Comparison of ENCODE assay signal across 10 cellular contexts in the genomic region with DNA sequence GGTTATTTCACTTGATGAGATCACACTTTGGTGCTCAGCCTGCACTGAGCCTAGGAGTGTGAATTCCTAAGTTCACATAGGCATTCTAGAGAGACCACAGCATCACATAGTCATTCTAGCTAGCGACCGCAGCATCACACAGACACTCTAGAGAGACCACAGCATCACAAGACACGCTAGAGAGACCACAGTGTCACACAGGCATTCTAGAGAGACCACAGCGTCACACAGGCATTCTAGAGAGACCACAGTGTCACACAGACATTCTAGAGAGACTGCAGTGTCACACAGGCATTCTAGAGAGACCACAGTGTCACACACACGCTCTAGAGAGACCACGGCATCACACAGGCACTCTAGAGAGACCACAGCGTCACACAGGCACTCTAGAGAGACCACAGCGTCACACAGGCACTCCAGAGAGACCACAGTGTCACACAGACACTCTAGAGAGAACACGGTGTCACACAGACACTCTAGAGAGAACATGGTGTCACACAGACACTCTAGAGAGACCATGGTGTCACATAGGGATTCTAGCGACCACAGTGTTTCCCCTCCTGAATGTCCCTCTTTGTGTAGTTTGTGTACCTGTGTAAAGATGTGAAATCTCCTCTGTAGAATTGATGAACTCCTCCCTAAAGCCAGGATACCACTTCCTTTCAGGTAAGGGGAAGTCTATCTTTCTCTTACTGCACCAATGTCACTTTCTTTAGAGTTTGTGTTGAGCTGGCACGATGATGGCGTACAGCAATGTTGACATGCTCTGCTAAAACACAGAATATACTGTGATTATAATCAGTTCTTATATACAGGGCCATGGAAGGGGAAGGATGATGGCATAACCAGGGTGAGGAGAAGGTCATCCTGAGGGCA.
DNase-seq lines count a peak whose midpoint lies in the region; ATAC-seq, FAIRE-seq and TF ChIP-seq lines count a peak whose summit lies in the region.
"Had no signal": no experiment of that assay in that cellular context is flagged by ENCODE, and none has a peak within 500 bp of the region (broad histone marks: within the 10 kb centered on the region; RNA-seq: fewer than 3 reads in every experiment).

No MANE protein-coding gene starts in this region.

- POLR2A ChIA-PET in GM12878 (lab: Charles Lee) (no interaction called here), PC-3 (lab: Charles Lee; ENCODE audit: unreplicated experiment) (no interaction called here)

- peaks cover 0 to 3% of the 10 kb centered on the region in 2 experiments; a peak in 2 of 4 replicates for H3K36me3 ChIP-seq in GM12878 (ENCODE audit: control insufficient read depth in 2 of 2, insufficient read depth in 2 of 2, low read length in 1 of 2)
- no peaks in the 10 kb centered on the region for H3K36me3 ChIP-seq in PC-3 (ENCODE audit: low read depth, low read length)
- H3K36me3 ChIP-seq: left lung had no signal

- H3K4me3 Mint-ChIP-seq in stimulated activated effector memory CD8-positive, alpha-beta T cell treated with anti-CD3 and anti-CD28 coated beads, Interleukin-12 subunit alpha, Interleukin-12 subunit beta, amount 100 ng/mL, for 72 hours = no peak overlapping the region

- H3K4me3 ChIP-seq in GM12878 (no peak overlapping the region), PC-3 (ENCODE audit: low read length) (no peak overlapping the region)
- H3K4me3 ChIP-seq: left lung had no signal

- CTCF ChIA-PET in GM12878 (lab: Yijun Ruan, JAX) (no interaction called here), PC-3 (lab: Charles Lee) (no interaction called here)

- BruUV-seq in GM12878 (replicated peaks; lab: Mats Ljungman, UMichigan) (no TSS peak), PC-3 (replicated peaks; lab: Mats Ljungman, UMichigan) (no TSS peak)

- RAD21 ChIA-PET in GM12878 (lab: Charles Lee; ENCODE audit: unreplicated experiment) = interaction anchor here (1.0 to 2.6 kb wide), 4 partner anchors 19 to 116 kb away, joined by 3 to 12 read pairs (median 4); no protein-coding TSS in a partner anchor

- H3K4me2 ChIP-seq in GM12878 (ENCODE audit: control insufficient read depth, insufficient read depth) = no peak overlapping the region
- H3K4me2 ChIP-seq in PC-3 (ENCODE audit: low read length) = no peak overlapping the region

- no peaks in the 10 kb centered on the region for H3K9me3 Mint-ChIP-seq in stimulated activated effector memory CD8-positive, alpha-beta T cell treated with anti-CD3 and anti-CD28 coated beads, Interleukin-12 subunit alpha, Interleukin-12 subunit beta, amount 100 ng/mL, for 72 hours

- H2AFZ ChIP-seq in GM12878 (ENCODE audit: control insufficient read depth, low read depth, low read length) (no peak overlapping the region), PC-3 (ENCODE audit: low read length) (no peak overlapping the region)

- H3K27ac ChIP-seq in GM12878 (ENCODE audit: control insufficient read depth, insufficient read depth) (no peak overlapping the region), PC-3 (ENCODE audit: low read length) (no peak overlapping the region)
- H3K27ac ChIP-seq: left lung had no signal

- TF ChIP-seq CTCF in GM12878 (IDR thresholded peaks at IDR 0.05 in 2 of 3, conservative IDR thresholded peaks at IDR 0.05 in 1 of 3; ENCODE audit: control insufficient read depth in 2 of 3, extremely low read depth in 1 of 3, insufficient read depth in 1 of 3, low read depth in 3 of 3, low read length in 3 of 3) = no peak
- no peak for TF ChIP-seq CTCF in PC-3 (conservative IDR thresholded peaks at IDR 0.05; ENCODE audit: low read depth, low read length)

- H3K36me3 Mint-ChIP-seq in stimulated activated effector memory CD8-positive, alpha-beta T cell treated with anti-CD3 and anti-CD28 coated beads, Interleukin-12 subunit alpha, Interleukin-12 subunit beta, amount 100 ng/mL, for 72 hours = peaks cover 12% of the 10 kb centered on the region

- peaks cover 31% of the 10 kb centered on the region for H3K4me1 Mint-ChIP-seq in stimulated activated effector memory CD8-positive, alpha-beta T cell treated with anti-CD3 and anti-CD28 coated beads, Interleukin-12 subunit alpha, Interleukin-12 subunit beta, amount 100 ng/mL, for 72 hours

- in situ Hi-C loops in GM12878 (cut with MboI) = no loop called here

- H3K27ac Mint-ChIP-seq in stimulated activated effector memory CD8-positive, alpha-beta T cell treated with anti-CD3 and anti-CD28 coated beads, Interleukin-12 subunit alpha, Interleukin-12 subunit beta, amount 100 ng/mL, for 72 hours = peak overlapping the region; percentile 88

- TF ChIP-seq EP300 in GM12878 (IDR thresholded peaks at IDR 0.05; ENCODE audit: borderline replicate concordance in 1 of 2, control insufficient read depth in 1 of 2, low read depth in 2 of 2, low read length in 2 of 2) = peak in 1 of 2 experiments; percentile 52; a peak in 2 of 4 replicates

- H3K79me2 ChIP-seq in GM12878 (ENCODE audit: control insufficient read depth, insufficient read depth, low read length) (no peaks in the 10 kb centered on the region), PC-3 (ENCODE audit: low read length) (no peaks in the 10 kb centered on the region)

- intact Hi-C loops in GM12878 (cut with micrococcal nuclease; ENCODE audit: unreplicated experiment) = no loop called here
- intact Hi-C loops in PC-3 (cut with micrococcal nuclease) = no loop called here

- TF ChIP-seq POLR2A in GM12878 (IDR thresholded peaks at IDR 0.05; ENCODE audit: low read depth, low read length) = no peak

- SMC1A ChIA-PET in GM12878 (lab: Charles Lee; ENCODE audit: uncharacterized antibody, unreplicated experiment) = interaction anchor here (0.9 to 2.4 kb wide), 4 partner anchors 8 to 90 kb away, joined by 3 to 12 read pairs (median 7); no protein-coding TSS in a partner anchor

- TF ChIP-seq RAD21 in GM12878 (IDR thresholded peaks at IDR 0.05; ENCODE audit: insufficient read depth, low read depth, low read length) = no peak

- H3K9me3 ChIP-seq in GM12878 (replicated peaks; ENCODE audit: control insufficient read depth, insufficient read depth, low read length) (no peaks in the 10 kb centered on the region; the same call in 1 of the 3 replicates), PC-3 (ENCODE audit: low read length) (no peaks in the 10 kb centered on the region)
- H3K9me3 ChIP-seq: left lung had no signal

- WGBS in GM12878 (ENCODE audit: insufficient coverage, insufficient replicate concordance, low lambda C conversion rate, missing lambda C conversion rate) = 20% methylated on average over 12 of the region's 12 CpGs

- peak; percentile 47 for FAIRE-seq in GM12878 (lab: Jason Lieb, UNC)
- FAIRE-seq: G401.6 had no signal

- H3K27me3 ChIP-seq in GM12878 (replicated peaks in 1 of 2; ENCODE audit: control insufficient read depth in 2 of 2, insufficient read depth in 2 of 2, low read length in 1 of 2) (no peaks in the 10 kb centered on the region), PC-3 (ENCODE audit: low read length) (no peaks in the 10 kb centered on the region)
- H3K27me3 ChIP-seq: left lung had no signal

- H3F3A ChIP-seq in PC-3 (ENCODE audit: low read length, unreplicated experiment) = no peaks in the 10 kb centered on the region

- no peak overlapping the region for H3K9ac ChIP-seq in GM12878 (ENCODE audit: control insufficient read depth, insufficient read depth, low read length)
- H3K9ac ChIP-seq in PC-3 (ENCODE audit: low read length) = no peak overlapping the region

- ATAC-seq in GM12878 (peak; percentile 81), PC-3 (no peak), HG03045 (IDR thresholded peaks at IDR 0.05; ENCODE audit: unreplicated experiment) (no peak)
- peak; percentile 92 for ATAC-seq in stimulated activated effector memory CD8-positive, alpha-beta T cell treated with anti-CD3 and anti-CD28 coated beads, Interleukin-12 subunit alpha, Interleukin-12 subunit beta, amount 100 ng/mL, for 72 hours
- ATAC-seq: left lung had no signal

- peak; percentile 13 for DNase-seq in activated CD8-positive, alpha-beta memory T cell treated with anti-CD3 and anti-CD28 coated beads, Interleukin-2, amount 50 U/mL, for 24 hours (ENCODE audit: extremely low read depth)
- no peak for DNase-seq in activated CD8-positive, alpha-beta memory T cell treated with anti-CD3 and anti-CD28 coated beads for 24 hours
- DNase-seq in MV-4-11 (lab: John Stamatoyannopoulos, UW) (peak; percentile 37), GM12878 (ENCODE audit: low read depth, low spot score) (no peak), SIG-M5 treated with dmso at 0.1 percent for 504 hours (lab: John Stamatoyannopoulos, UW; ENCODE audit: unreplicated experiment) (no peak), PC-3 (no peak)
- DNase-seq in stimulated activated effector memory CD8-positive, alpha-beta T cell treated with anti-CD3 and anti-CD28 coated beads, Interleukin-12 subunit alpha, Interleukin-12 subunit beta, amount 100 ng/mL, for 72 hours (ENCODE audit: low spot score in 2 of 2) = no peak
- DNase-seq: left lung had no signal

- no peaks in the 10 kb centered on the region for H4K20me1 ChIP-seq in GM12878 (ENCODE audit: control insufficient read depth, insufficient read depth)
- no peaks in the 10 kb centered on the region for H4K20me1 ChIP-seq in PC-3 (ENCODE audit: low read length)

- no peaks in the 10 kb centered on the region for H3K9me2 ChIP-seq in PC-3 (replicated peaks; ENCODE audit: low read length)

- H3K4me1 ChIP-seq in GM12878 (ENCODE audit: control insufficient read depth, insufficient read depth, low read length) (no peaks in the 10 kb centered on the region), PC-3 (ENCODE audit: insufficient read depth, low read length) (peaks cover 24% of the 10 kb centered on the region)

TF ChIP-seq in GM12878, 131 proteins besides CTCF, POLR2A, EP300 and RAD21 (continues in another document):
- TF ChIP-seq, protein P1, sequence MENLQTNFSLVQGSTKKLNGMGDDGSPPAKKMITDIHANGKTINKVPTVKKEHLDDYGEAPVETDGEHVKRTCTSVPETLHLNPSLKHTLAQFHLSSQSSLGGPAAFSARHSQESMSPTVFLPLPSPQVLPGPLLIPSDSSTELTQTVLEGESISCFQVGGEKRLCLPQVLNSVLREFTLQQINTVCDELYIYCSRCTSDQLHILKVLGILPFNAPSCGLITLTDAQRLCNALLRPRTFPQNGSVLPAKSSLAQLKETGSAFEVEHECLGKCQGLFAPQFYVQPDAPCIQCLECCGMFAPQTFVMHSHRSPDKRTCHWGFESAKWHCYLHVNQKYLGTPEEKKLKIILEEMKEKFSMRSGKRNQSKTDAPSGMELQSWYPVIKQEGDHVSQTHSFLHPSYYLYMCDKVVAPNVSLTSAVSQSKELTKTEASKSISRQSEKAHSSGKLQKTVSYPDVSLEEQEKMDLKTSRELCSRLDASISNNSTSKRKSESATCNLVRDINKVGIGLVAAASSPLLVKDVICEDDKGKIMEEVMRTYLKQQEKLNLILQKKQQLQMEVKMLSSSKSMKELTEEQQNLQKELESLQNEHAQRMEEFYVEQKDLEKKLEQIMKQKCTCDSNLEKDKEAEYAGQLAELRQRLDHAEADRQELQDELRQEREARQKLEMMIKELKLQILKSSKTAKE (IDR thresholded peaks at IDR 0.05; ENCODE audit: low read depth, poor library complexity, severe bottlenecking) = peak; percentile 89
- peak; percentile 57; the same call in 1 of the 2 replicates for TF ChIP-seq MTA2 (IDR thresholded peaks at IDR 0.05; ENCODE audit: low read depth)

Comparison
In these comparisons a context has a peak if more than half of its experiments do, and no peak if none do; other contexts are left out.
1. DNase-seq: peak in activated CD8-positive, alpha-beta memory T cell treated with anti-CD3 and anti-CD28 coated beads, Interleukin-2, amount 50 U/mL, for 24 hours (single experiment) and MV-4-11 (single experiment); none in activated CD8-positive, alpha-beta memory T cell treated with anti-CD3 and anti-CD28 coated beads for 24 hours (single experiment), GM12878 (single experiment), stimulated activated effector memory CD8-positive, alpha-beta T cell treated with anti-CD3 and anti-CD28 coated beads, Interleukin-12 subunit alpha, Interleukin-12 subunit beta, amount 100 ng/mL, for 72 hours (0 of 2), SIG-M5 treated with dmso at 0.1 percent for 504 hours (single experiment) and PC-3 (single experiment).
2. ATAC-seq: peak in GM12878 (single experiment) and stimulated activated effector memory CD8-positive, alpha-beta T cell treated with anti-CD3 and anti-CD28 coated beads, Interleukin-12 subunit alpha, Interleukin-12 subunit beta, amount 100 ng/mL, for 72 hours (single experiment); none in PC-3 (single experiment) and HG03045 (single experiment).